Comparison of ENCODE assay signal across 32 cellular contexts in genomic region chr6:103570431-103570830, GRCh38.
"Had no signal": no experiment of that assay in that cellular context is flagged by ENCODE, and none has a peak within 500 bp of the region (broad histone marks: within the 10 kb centered on the region; RNA-seq: fewer than 3 reads in every experiment).

No MANE protein-coding gene starts in this region.

- H3K9me3 Mint-ChIP-seq: activated CD4-positive, alpha-beta memory T cell treated with anti-CD3 and anti-CD28 coated beads, Interleukin-2, amount 10 ng/mL, durations not matched to agents 7 days and 5 days; activated naive CD4-positive, alpha-beta T cell treated with anti-CD3 and anti-CD28 coated beads, Interleukin-2, amount 10 ng/mL, durations not matched to agents 7 days and 5 days; neural progenitor cell; stimulated activated memory B cell treated with anti-CD40 and anti-IgM and Interleukin-4, amounts not matched to agents 10 μg/mL and 1 μg/mL and 100 μg/mL, for 72 hours; stimulated activated naive CD8-positive, alpha-beta T cell treated with anti-CD3 and anti-CD28 coated beads, Interleukin-15, amount 100 ng/mL, for 72 hours; WTC11 had no signal

- H3K4me3 Mint-ChIP-seq: activated CD4-positive, alpha-beta memory T cell treated with anti-CD3 and anti-CD28 coated beads, Interleukin-2, amount 10 ng/mL, durations not matched to agents 7 days and 5 days; activated CD4-positive, alpha-beta T cell treated with anti-CD3 and anti-CD28 coated beads, Interleukin-2, amount 10 ng/mL, durations not matched to agents 7 days and 5 days; activated naive CD4-positive, alpha-beta T cell treated with anti-CD3 and anti-CD28 coated beads, Interleukin-2, amount 10 ng/mL, durations not matched to agents 7 days and 5 days; activated naive CD8-positive, alpha-beta T cell treated with anti-CD3 and anti-CD28 coated beads, Interleukin-2, amount 10 ng/mL, durations not matched to agents 7 days and 5 days; activated T-cell treated with anti-CD3 and anti-CD28 coated beads, Interleukin-2, amount 50 U/mL, for 24 hours; brain; immature natural killer cell; memory B cell; naive thymus-derived CD8-positive, alpha-beta T cell; neural progenitor cell; stimulated activated memory B cell treated with anti-CD40 and anti-IgM and Interleukin-4, amounts not matched to agents 10 μg/mL and 1 μg/mL and 100 μg/mL, for 72 hours; stimulated activated naive CD8-positive, alpha-beta T cell treated with anti-CD3 and anti-CD28 coated beads, Interleukin-15, amount 100 ng/mL, for 72 hours; WTC11 had no signal

- H3K27me3 ChIP-seq: ascending aorta, dorsolateral prefrontal cortex, heart left ventricle, neural progenitor cell, sigmoid colon, upper lobe of left lung had no signal

- H3K9me3 ChIP-seq: ascending aorta, heart left ventricle, psoas muscle, sigmoid colon, upper lobe of left lung had no signal

- H3K4me1 ChIP-seq: ascending aorta, heart left ventricle, neural progenitor cell, parathyroid adenoma, psoas muscle, sigmoid colon, upper lobe of left lung had no signal

- H3K4me3 ChIP-seq: ascending aorta, coronary artery, dorsolateral prefrontal cortex, heart left ventricle, neural progenitor cell, psoas muscle, sigmoid colon, upper lobe of left lung had no signal

- H3K27ac ChIP-seq: ascending aorta, coronary artery, dorsolateral prefrontal cortex, heart left ventricle, neural progenitor cell, parathyroid adenoma, psoas muscle, sigmoid colon, upper lobe of left lung had no signal

- H3K27me3 Mint-ChIP-seq: activated CD4-positive, alpha-beta memory T cell treated with anti-CD3 and anti-CD28 coated beads, Interleukin-2, amount 10 ng/mL, durations not matched to agents 7 days and 5 days; activated CD4-positive, alpha-beta T cell treated with anti-CD3 and anti-CD28 coated beads, Interleukin-2, amount 10 ng/mL, durations not matched to agents 7 days and 5 days; activated naive CD4-positive, alpha-beta T cell treated with anti-CD3 and anti-CD28 coated beads, Interleukin-2, amount 10 ng/mL, durations not matched to agents 7 days and 5 days; activated naive CD8-positive, alpha-beta T cell treated with anti-CD3 and anti-CD28 coated beads, Interleukin-2, amount 10 ng/mL, durations not matched to agents 7 days and 5 days; activated T-cell treated with anti-CD3 and anti-CD28 coated beads, Interleukin-2, amount 50 U/mL, for 24 hours; brain; memory B cell; naive thymus-derived CD8-positive, alpha-beta T cell; stimulated activated memory B cell treated with anti-CD40 and anti-IgM and Interleukin-4, amounts not matched to agents 10 μg/mL and 1 μg/mL and 100 μg/mL, for 72 hours; stimulated activated naive CD8-positive, alpha-beta T cell treated with anti-CD3 and anti-CD28 coated beads, Interleukin-15, amount 100 ng/mL, for 72 hours had no signal

- H3K4me2 ChIP-seq: neural progenitor cell had no signal

- H3K4me1 Mint-ChIP-seq: activated CD4-positive, alpha-beta memory T cell treated with anti-CD3 and anti-CD28 coated beads, Interleukin-2, amount 10 ng/mL, durations not matched to agents 7 days and 5 days; activated CD4-positive, alpha-beta T cell treated with anti-CD3 and anti-CD28 coated beads, Interleukin-2, amount 10 ng/mL, durations not matched to agents 7 days and 5 days; activated naive CD4-positive, alpha-beta T cell treated with anti-CD3 and anti-CD28 coated beads, Interleukin-2, amount 10 ng/mL, durations not matched to agents 7 days and 5 days; activated naive CD8-positive, alpha-beta T cell treated with anti-CD3 and anti-CD28 coated beads, Interleukin-2, amount 10 ng/mL, durations not matched to agents 7 days and 5 days; brain; immature natural killer cell; memory B cell; naive thymus-derived CD8-positive, alpha-beta T cell; neural progenitor cell; stimulated activated memory B cell treated with anti-CD40 and anti-IgM and Interleukin-4, amounts not matched to agents 10 μg/mL and 1 μg/mL and 100 μg/mL, for 72 hours; stimulated activated naive CD8-positive, alpha-beta T cell treated with anti-CD3 and anti-CD28 coated beads, Interleukin-15, amount 100 ng/mL, for 72 hours; WTC11 had no signal

- DNase-seq: activated CD4-positive, alpha-beta memory T cell treated with anti-CD3 and anti-CD28 coated beads, Interleukin-2, amount 10 ng/mL, durations not matched to agents 7 days and 5 days; activated CD4-positive, alpha-beta T cell treated with anti-CD3 and anti-CD28 coated beads for 1 hour; activated CD4-positive, alpha-beta T cell treated with anti-CD3 and anti-CD28 coated beads, Interleukin-2, amount 10 ng/mL, durations not matched to agents 7 days and 5 days; activated CD8-positive, alpha-beta memory T cell treated with anti-CD3 and anti-CD28 coated beads, Interleukin-2, amount 50 U/mL, for 48 hours; activated gamma-delta T cell; activated naive CD4-positive, alpha-beta T cell treated with anti-CD3 and anti-CD28 coated beads, Interleukin-2, amount 10 ng/mL, durations not matched to agents 7 days and 5 days; activated naive CD8-positive, alpha-beta T cell treated with anti-CD3 and anti-CD28 coated beads, Interleukin-2, amount 10 ng/mL, durations not matched to agents 7 days and 5 days; activated T-cell treated with anti-CD3 and anti-CD28 coated beads, Interleukin-2, amount 50 U/mL, for 24 hours; dorsolateral prefrontal cortex; effector memory CD4-positive, alpha-beta T cell; heart left ventricle; hypothalamus; immature natural killer cell; left colon; naive thymus-derived CD8-positive, alpha-beta T cell; occipital lobe; psoas muscle; sigmoid colon; small intestine; stimulated activated CD4-positive, alpha-beta T cell treated with anti-CD3 and anti-CD28 coated beads, Interleukin-4, amount 100 ng/mL, for 4 hours; stimulated activated CD8-positive, alpha-beta memory T cell treated with anti-CD3 and anti-CD28 coated beads, Interleukin-4, amount 100 ng/mL, for 48 hours; stimulated activated naive CD8-positive, alpha-beta T cell treated with anti-CD3 and anti-CD28 coated beads, Interleukin-15, amount 100 ng/mL, for 72 hours; substantia nigra; upper lobe of left lung had no signal

- H3K36me3 Mint-ChIP-seq: activated naive CD4-positive, alpha-beta T cell treated with anti-CD3 and anti-CD28 coated beads, Interleukin-2, amount 10 ng/mL, durations not matched to agents 7 days and 5 days; activated naive CD8-positive, alpha-beta T cell treated with anti-CD3 and anti-CD28 coated beads, Interleukin-2, amount 10 ng/mL, durations not matched to agents 7 days and 5 days; brain; immature natural killer cell; memory B cell; naive thymus-derived CD8-positive, alpha-beta T cell; neural progenitor cell; stimulated activated memory B cell treated with anti-CD40 and anti-IgM and Interleukin-4, amounts not matched to agents 10 μg/mL and 1 μg/mL and 100 μg/mL, for 72 hours; WTC11 had no signal

- H3K79me2 ChIP-seq: parathyroid adenoma had no signal

- H3K9ac ChIP-seq: neural progenitor cell, parathyroid adenoma had no signal

- H3K27ac Mint-ChIP-seq: activated CD4-positive, alpha-beta memory T cell treated with anti-CD3 and anti-CD28 coated beads, Interleukin-2, amount 10 ng/mL, durations not matched to agents 7 days and 5 days; activated CD4-positive, alpha-beta T cell treated with anti-CD3 and anti-CD28 coated beads, Interleukin-2, amount 10 ng/mL, durations not matched to agents 7 days and 5 days; activated naive CD4-positive, alpha-beta T cell treated with anti-CD3 and anti-CD28 coated beads, Interleukin-2, amount 10 ng/mL, durations not matched to agents 7 days and 5 days; activated naive CD8-positive, alpha-beta T cell treated with anti-CD3 and anti-CD28 coated beads, Interleukin-2, amount 10 ng/mL, durations not matched to agents 7 days and 5 days; activated T-cell treated with anti-CD3 and anti-CD28 coated beads, Interleukin-2, amount 50 U/mL, for 24 hours; immature natural killer cell; memory B cell; naive thymus-derived CD8-positive, alpha-beta T cell; neural progenitor cell; stimulated activated memory B cell treated with anti-CD40 and anti-IgM and Interleukin-4, amounts not matched to agents 10 μg/mL and 1 μg/mL and 100 μg/mL, for 72 hours; stimulated activated naive CD8-positive, alpha-beta T cell treated with anti-CD3 and anti-CD28 coated beads, Interleukin-15, amount 100 ng/mL, for 72 hours; WTC11 had no signal

- H3K36me3 ChIP-seq: ascending aorta, heart left ventricle, neural progenitor cell, sigmoid colon, upper lobe of left lung had no signal

- H2AFZ ChIP-seq: neural progenitor cell, parathyroid adenoma had no signal

- FAIRE-seq: small intestine had no signal
